1 cellular context compared by ENCODE assay signal in genomic region chr6:127518710-127519468, GRCh38.
TF ChIP-seq lines count a peak whose summit lies in the region.

MTCL3 (minus strand) TSS chr6:127519335.

TF ChIP-seq in H1, 55 proteins besides CTCF, POLR2A, EP300 and RAD21 (continued from another document):
- TF ChIP-seq TAF1 (IDR thresholded peaks at IDR 0.05; ENCODE audit: low read depth, low read length) (peak; percentile 78), MAX (IDR thresholded peaks at IDR 0.05) (peak; percentile 78), JUND (IDR thresholded peaks at IDR 0.05; ENCODE audit: low read length) (no peak), CTBP2 (IDR thresholded peaks at IDR 0.05; ENCODE audit: borderline replicate concordance, insufficient read depth, insufficient read length, low read length) (peak; percentile 16), RNF2 (IDR thresholded peaks at IDR 0.05; ENCODE audit: borderline replicate concordance, low read depth, low read length, missing control alignments, poor library complexity, severe bottlenecking) (no peak), MAFK (IDR thresholded peaks at IDR 0.05; ENCODE audit: low read depth, low read length) (no peak), RBBP5 (IDR thresholded peaks at IDR 0.05; ENCODE audit: borderline replicate concordance, low read depth, low read length) (peak; percentile 67), CBX8 (IDR thresholded peaks at IDR 0.05; ENCODE audit: borderline replicate concordance, low read depth, low read length) (no peak), SIX5 (IDR thresholded peaks at IDR 0.05; ENCODE audit: low read depth, low read length) (no peak), POLR2AphosphoS5 (IDR thresholded peaks at IDR 0.05; ENCODE audit: low read depth, low read length) (peak; percentile 42), RFX5 (IDR thresholded peaks at IDR 0.05; ENCODE audit: borderline replicate concordance, low read depth, low read length) (no peak), ASH2L (IDR thresholded peaks at IDR 0.05; ENCODE audit: low read length) (peak; percentile 95), KDM5A (IDR thresholded peaks at IDR 0.05; ENCODE audit: low read length) (no peak), SIRT6 (IDR thresholded peaks at IDR 0.05; ENCODE audit: low read length) (no peak), KDM4A (IDR thresholded peaks at IDR 0.05; ENCODE audit: low read depth, low read length, severe bottlenecking) (peak; percentile 97), CREB1 (IDR thresholded peaks at IDR 0.05) (peak; percentile 49), GABPA (IDR thresholded peaks at IDR 0.05; ENCODE audit: borderline replicate concordance, insufficient read depth, low read length) (no peak), USF2 (IDR thresholded peaks at IDR 0.05; ENCODE audit: low read length) (no peak), GTF2F1 (IDR thresholded peaks at IDR 0.05; ENCODE audit: borderline replicate concordance, low read depth, low read length) (no peak), CHD1 (IDR thresholded peaks at IDR 0.05; ENCODE audit: low read depth, low read length) (no peak), SAP30 (IDR thresholded peaks at IDR 0.05; ENCODE audit: insufficient read depth, insufficient replicate concordance, low read length) (peak; percentile 25)
